In genomic region chr11:42239102-42239501, GRCh38 we compare ENCODE assay signal across 20 cellular contexts.
DNase-seq lines count a peak whose midpoint lies in the region; ATAC-seq, FAIRE-seq and TF ChIP-seq lines count a peak whose summit lies in the region.
"Had no signal": no experiment of that assay in that cellular context is flagged by ENCODE, and none has a peak within 500 bp of the region (broad histone marks: within the 10 kb centered on the region; RNA-seq: fewer than 3 reads in every experiment).

No MANE protein-coding gene starts in this region.

- H3K27ac Mint-ChIP-seq in astrocyte (ENCODE audit: unreplicated experiment), result no peak overlapping the region

- H3K9me3 ChIP-seq in astrocyte (ENCODE audit: insufficient read depth, low read depth, low read length), result no peaks in the 10 kb centered on the region
- H3K9me3 ChIP-seq in small intestine (ENCODE audit: control insufficient read depth, low read depth), result peaks cover 1% of the 10 kb centered on the region
- H3K9me3 ChIP-seq: right lobe of liver, stomach, upper lobe of right lung had no signal

- FAIRE-seq in astrocyte (lab: Jason Lieb, UNC) (peak; percentile 87), small intestine (lab: Jason Lieb, UNC) (no peak)
- FAIRE-seq: frontal cortex had no signal

- H3K27me3 ChIP-seq in astrocyte (ENCODE audit: insufficient read depth, low read length) (no peaks in the 10 kb centered on the region), foreskin keratinocyte (no peaks in the 10 kb centered on the region), small intestine (ENCODE audit: control insufficient read depth in 2 of 2, insufficient read depth in 2 of 2, low read length in 2 of 2) (no peaks in the 10 kb centered on the region)
- H3K27me3 ChIP-seq: right lobe of liver, stomach, upper lobe of right lung had no signal

- H3K4me3 ChIP-seq in astrocyte (ENCODE audit: insufficient read depth, low read depth, low read length), result no peak overlapping the region
- no peak overlapping the region for H3K4me3 ChIP-seq in small intestine (ENCODE audit: low read depth in 1 of 2, low read length in 2 of 2)
- H3K4me3 ChIP-seq: right lobe of liver, stomach, upper lobe of right lung had no signal

- H3K4me1 ChIP-seq in astrocyte (ENCODE audit: insufficient read depth, low read length) (peaks cover 20% of the 10 kb centered on the region), foreskin keratinocyte (peaks cover 31% of the 10 kb centered on the region), small intestine (ENCODE audit: control insufficient read depth in 2 of 2, insufficient read depth in 1 of 2, low read depth in 1 of 2, low read length in 1 of 2) (no peaks in the 10 kb centered on the region)
- H3K4me1 ChIP-seq: right lobe of liver, stomach, upper lobe of right lung had no signal

- 40 to 68% (median 53%) methylated on average over 5 of the region's 5 CpGs for WGBS in small intestine, 3 donors

- TF ChIP-seq CTCF in astrocyte (IDR thresholded peaks at IDR 0.05; ENCODE audit: insufficient read depth, low read depth, low read length), result no peak
- no peak for TF ChIP-seq CTCF in foreskin keratinocyte (conservative IDR thresholded peaks at IDR 0.05)

- H3K4me3 Mint-ChIP-seq in astrocyte (ENCODE audit: unreplicated experiment), result no peak overlapping the region

- peak overlapping the region; percentile 29 for H2AFZ ChIP-seq in astrocyte (ENCODE audit: low read depth, low read length)

- peak overlapping the region; percentile 9 for H3K4me2 ChIP-seq in astrocyte (ENCODE audit: low read length)

- ATAC-seq in foreskin keratinocyte (peak; percentile 81), GM21360 (IDR thresholded peaks at IDR 0.05; ENCODE audit: unreplicated experiment) (no peak)
- ATAC-seq: right lobe of liver, upper lobe of right lung had no signal

- H3K36me3 ChIP-seq in astrocyte (ENCODE audit: insufficient read depth, low read length) (no peaks in the 10 kb centered on the region), small intestine (ENCODE audit: control insufficient read depth in 2 of 2, insufficient read depth in 2 of 2, low read length in 2 of 2) (no peaks in the 10 kb centered on the region)
- H3K36me3 ChIP-seq: right lobe of liver, stomach, upper lobe of right lung had no signal

- peaks cover 6% of the 10 kb centered on the region for H3K9me3 Mint-ChIP-seq in astrocyte (ENCODE audit: unreplicated experiment)

- H3K27me3 Mint-ChIP-seq in astrocyte (ENCODE audit: low read depth, unreplicated experiment), result no peaks in the 10 kb centered on the region

- peak overlapping the region; percentile 87 for H3K27ac ChIP-seq in astrocyte (ENCODE audit: low read depth, low read length)
- H3K27ac ChIP-seq in foreskin keratinocyte, result no peak overlapping the region
- no peak overlapping the region for H3K27ac ChIP-seq in small intestine (ENCODE audit: low read depth in 1 of 2, low read length in 1 of 2)
- H3K27ac ChIP-seq: right lobe of liver, stomach, upper lobe of right lung had no signal

- DNase-seq in GM04504 (ENCODE audit: low read depth) (peak; percentile 92), astrocyte (ENCODE audit: low read depth) (peak; percentile 95), foreskin keratinocyte (peak; percentile 87 to 94), small intestine (peak; percentile 3), SW480 (ENCODE audit: low spot score) (no peak), NCI-H345 treated with DMSO at 0.1 percent for 48 hours (lab: John Stamatoyannopoulos, UW; ENCODE audit: unreplicated experiment) (no peak)
- DNase-seq: activated naive CD4-positive, alpha-beta T cell treated with Interleukin-2 at 50 U/mL for 16 hours; anterior cingulate cortex; GF-D8; NCI-H1417 treated with DMSO at 0.1 percent for 48 hours; NCI-H226; NK-92 treated with Interleukin-12 subunit alpha and Interleukin-12 subunit beta, amount 100 ng/mL, for 24 hours; nucleus accumbens; right lobe of liver; stimulated activated CD4-positive, alpha-beta T cell treated with anti-CD3 and anti-CD28 coated beads, Interleukin-1b, Interleukin-23, amount 100 ng/mL, for 48 hours; stomach; SW 1271; upper lobe of right lung had no signal

- H3K36me3 Mint-ChIP-seq in astrocyte (ENCODE audit: low read depth, unreplicated experiment), result no peaks in the 10 kb centered on the region

- no peaks in the 10 kb centered on the region for H4K20me1 ChIP-seq in astrocyte (ENCODE audit: insufficient read depth, low read length)

- no peaks in the 10 kb centered on the region for H3K79me2 ChIP-seq in astrocyte (ENCODE audit: insufficient read depth, low read length)

- no peak overlapping the region for H3K9ac ChIP-seq in astrocyte (ENCODE audit: low read length)

- peaks cover 7% of the 10 kb centered on the region for H3K4me1 Mint-ChIP-seq in astrocyte (ENCODE audit: low read depth, unreplicated experiment)

Comparison
In these comparisons a context has a peak if more than half of its experiments do, and no peak if none do; other contexts are left out.
1. DNase-seq: peak in GM04504 (single experiment), astrocyte (single experiment), foreskin keratinocyte (2 of 2) and small intestine (single experiment); none in SW480 (single experiment) and NCI-H345 treated with DMSO at 0.1 percent for 48 hours (single experiment).